Comparison of ENCODE assay signal across 8 cellular contexts in the genomic region with DNA sequence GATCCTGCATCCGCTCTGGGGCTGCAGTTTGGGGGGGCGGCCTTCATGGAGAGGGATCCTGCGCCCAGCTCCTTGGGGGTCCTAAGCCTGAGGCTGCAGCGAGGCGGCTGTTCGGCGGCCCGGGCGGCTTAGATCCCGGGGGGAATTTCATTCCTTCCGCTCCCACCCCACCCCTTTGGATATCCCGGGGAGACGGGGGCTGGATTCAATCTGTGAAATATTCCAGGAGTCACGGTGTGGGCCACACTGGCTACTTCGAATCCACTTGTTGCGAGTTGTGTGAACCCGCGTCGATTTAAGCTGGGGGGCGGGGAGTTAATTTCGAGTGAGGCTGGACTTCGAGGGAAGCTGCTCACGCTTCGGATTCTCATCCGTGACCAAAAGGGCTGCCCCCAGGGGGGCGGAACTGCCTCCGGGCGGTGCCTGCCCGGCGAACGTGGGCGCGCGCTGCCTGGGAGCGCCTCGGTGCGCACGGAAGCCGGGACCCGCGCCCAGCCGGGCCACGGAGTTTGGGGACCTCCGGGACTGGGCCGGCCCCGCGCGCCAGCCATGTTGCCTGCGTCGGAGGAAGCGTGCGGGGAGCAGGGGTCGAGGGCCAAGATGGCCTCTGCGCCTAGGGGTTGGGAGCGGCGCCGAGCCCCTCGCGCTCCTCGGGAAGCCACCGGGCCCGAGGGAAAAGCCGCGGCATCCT. TPM values are rescaled to one million over a fixed set of nuclear protein-coding genes. Genes with fewer than 3 reads are reported as not detected.
DNase-seq lines count a peak whose midpoint lies in the region; ATAC-seq, FAIRE-seq and TF ChIP-seq lines count a peak whose summit lies in the region.

No MANE protein-coding gene starts in this region.

- WGBS in SK-N-SH (ENCODE audit: low lambda C conversion rate): 1% methylated on average over 33 of the region's 64 CpGs
- WGBS in H1 (ENCODE audit: extremely low coverage in 1 of 2, insufficient coverage in 1 of 2, insufficient read length in 1 of 2, insufficient replicate concordance in 2 of 2, low coverage in 1 of 2, low lambda C conversion rate in 2 of 2, missing lambda C conversion rate in 1 of 2), 2 experiments: 1% methylated on average over 61 of the region's 64 CpGs; no CpG with 5 or more reads in 1 of the 2 experiments
- WGBS in upper lobe of left lung, 2 donors: 0 to 2% methylated on average over 14 to 23 of the region's 64 CpGs

- CTCF ChIA-PET in SK-N-SH (lab: Yijun Ruan, JAX): interaction anchor here (0.7 kb wide), 1 partner anchor 159 kb away, joined by 3 read pairs; no protein-coding TSS in a partner anchor
- CTCF ChIA-PET in H1 (lab: Charles Lee; ENCODE audit: partially characterized antibody): interaction anchor here (1.0 kb wide), 1 partner anchor 27 kb away, joined by 3 read pairs; no protein-coding TSS in a partner anchor

- H3K18ac ChIP-seq in H1 (ENCODE audit: extremely low read depth, low read length): peak overlapping the region; percentile 68

- no peak overlapping the region for H2BK15ac ChIP-seq in H1 (ENCODE audit: low read length)

- no peak for TF ChIP-seq RAD21 in SK-N-SH (IDR thresholded peaks at IDR 0.05; ENCODE audit: low read length)
- TF ChIP-seq RAD21 in H1 (IDR thresholded peaks at IDR 0.05 in 1 of 2, conservative IDR thresholded peaks at IDR 0.05 in 1 of 2; ENCODE audit: low read depth in 2 of 2, low read length in 2 of 2): no peak

- H3K9ac ChIP-seq in SK-N-SH: peak overlapping the region; percentile 53
- H3K9ac ChIP-seq in H1 (replicated peaks in 1 of 4; ENCODE audit: extremely low read depth in 1 of 4, low read depth in 3 of 4, low read length in 3 of 4): peak overlapping the region; percentile 87 to 94 (median 89)

- intact Hi-C loops in mucosa of descending colon (cut with DNase I, micrococcal nuclease): no loop called here

- H3K79me2 ChIP-seq in SK-N-SH (ENCODE audit: insufficient read depth): no peaks in the 10 kb centered on the region
- peaks cover 9 to 45% of the 10 kb centered on the region in 2 experiments for H3K79me2 ChIP-seq in H1 (ENCODE audit: control insufficient read depth in 1 of 2, insufficient read depth in 2 of 2, low read length in 2 of 2)

- H2BK120ac ChIP-seq in H1 (replicated peaks; ENCODE audit: low read depth, low read length): no peak overlapping the region

- H3K79me1 ChIP-seq in H1 (ENCODE audit: low read depth, low read length): peaks cover 3% of the 10 kb centered on the region; the same call in 1 of the 2 replicates

- H3K36me3 ChIP-seq in SK-N-SH (replicated peaks in 1 of 2; ENCODE audit: control insufficient read depth in 1 of 2, insufficient read depth in 2 of 2, low read length in 1 of 2) (no peaks in the 10 kb centered on the region), H1 (ENCODE audit: control insufficient read depth in 2 of 4, insufficient read depth in 4 of 4, low read length in 3 of 4) (no peaks in the 10 kb centered on the region), mucosa of descending colon (ENCODE audit: low read depth) (no peaks in the 10 kb centered on the region), upper lobe of left lung (no peaks in the 10 kb centered on the region)

- ATAC-seq in GM21786 (IDR thresholded peaks at IDR 0.05; ENCODE audit: unreplicated experiment) (peak; percentile 35), mucosa of descending colon (peak; percentile 57), upper lobe of left lung (ENCODE audit: low FRiP score in 2 of 2) (peak; percentile 62 to 68), HG02840 (IDR thresholded peaks at IDR 0.05; ENCODE audit: low FRiP score, unreplicated experiment) (no peak)

- H4K8ac ChIP-seq in H1 (ENCODE audit: extremely low read depth, insufficient read depth, low read length): peak overlapping the region; percentile 99; the same call in 1 of the 2 replicates

- peak overlapping the region; percentile 73 to 82 for H3K4me3 ChIP-seq in SK-N-SH (ENCODE audit: low read depth in 2 of 2, low read length in 1 of 2)
- H3K4me3 ChIP-seq in H1 (ENCODE audit: extremely low read depth in 1 of 4, insufficient read depth in 2 of 4, low read depth in 3 of 4, low read length in 4 of 4): peak overlapping the region; percentile 82 to 96 (median 92)
- peak overlapping the region; percentile 48 for H3K4me3 ChIP-seq in mucosa of descending colon
- peak overlapping the region; percentile 54 to 93 (median 70) for H3K4me3 ChIP-seq in upper lobe of left lung

- H4K20me1 ChIP-seq in SK-N-SH (ENCODE audit: insufficient read depth) (no peaks in the 10 kb centered on the region), H1 (replicated peaks in 1 of 2; ENCODE audit: control insufficient read depth in 1 of 2, insufficient read depth in 2 of 2, low read length in 2 of 2) (peaks cover 0 to 1% of the 10 kb centered on the region in 2 experiments)

- no peak overlapping the region for H2AK5ac ChIP-seq in H1 (ENCODE audit: low read depth, low read length)

- peak overlapping the region; percentile 94 for H2BK12ac ChIP-seq in H1 (ENCODE audit: low read depth, low read length)

- peak overlapping the region; percentile 70 for H4K5ac ChIP-seq in H1 (ENCODE audit: insufficient read length, low read depth, low read length)

- H3K9me3 ChIP-seq in SK-N-SH (no peaks in the 10 kb centered on the region), H1 (ENCODE audit: insufficient read depth in 2 of 2, low read depth in 1 of 2, low read length in 1 of 2) (no peaks in the 10 kb centered on the region), mucosa of descending colon (no peaks in the 10 kb centered on the region), upper lobe of left lung (no peaks in the 10 kb centered on the region)

- peak overlapping the region; percentile 95 for H2BK5ac ChIP-seq in H1 (ENCODE audit: low read depth, low read length)

- H3K4ac ChIP-seq in H1 (replicated peaks; ENCODE audit: insufficient read length, low read depth, low read length): peak overlapping the region; percentile 16

- TF ChIP-seq POLR2A in H1 (IDR thresholded peaks at IDR 0.05; ENCODE audit: control extremely low read depth in 1 of 2, low read depth in 2 of 2, low read length in 2 of 2): no peak; a peak in 2 of 3 replicates
- TF ChIP-seq POLR2A in upper lobe of left lung (IDR thresholded peaks at IDR 0.05): peak in 1 of 4 donors; percentile 51

- peaks cover 0 to 14% of the 10 kb centered on the region in 2 experiments; a peak in 1 of 4 replicates for H3K4me1 ChIP-seq in SK-N-SH (ENCODE audit: control insufficient read depth in 1 of 2, insufficient read depth in 2 of 2, low read depth in 1 of 2, low read length in 1 of 2)
- H3K4me1 ChIP-seq in H1 (replicated peaks in 1 of 4; ENCODE audit: control insufficient read depth in 3 of 4, insufficient read depth in 4 of 4, low read length in 3 of 4): peaks cover 0 to 9% (median 6%) of the 10 kb centered on the region in 4 experiments; a peak in 4 of 7 replicates
- no peaks in the 10 kb centered on the region for H3K4me1 ChIP-seq in mucosa of descending colon (ENCODE audit: low read depth)
- H3K4me1 ChIP-seq in upper lobe of left lung: peaks cover 13 to 60% (median 29%) of the 10 kb centered on the region in 4 donors

- H2BK20ac ChIP-seq in H1 (ENCODE audit: low read length): no peak overlapping the region

- H3K4me2 ChIP-seq in SK-N-SH (peak overlapping the region; percentile 96), H1 (ENCODE audit: insufficient read depth in 1 of 2, low read depth in 2 of 2, low read length in 2 of 2) (peak overlapping the region; percentile 78 to 87)

- H3K23ac ChIP-seq in H1 (ENCODE audit: insufficient read length): no peak overlapping the region

- H3K9me2 ChIP-seq in SK-N-SH: no peaks in the 10 kb centered on the region

- H3K27me3 ChIP-seq in SK-N-SH (ENCODE audit: insufficient read depth): peaks cover 6% of the 10 kb centered on the region; the same call in 1 of the 2 replicates
- no peaks in the 10 kb centered on the region for H3K27me3 ChIP-seq in H1 (replicated peaks in 1 of 4; ENCODE audit: control insufficient read depth in 3 of 4, extremely low read depth in 1 of 4, insufficient read depth in 3 of 4, low read length in 3 of 4)
- H3K27me3 ChIP-seq in upper lobe of left lung: peaks cover 0 to 8% (median 2%) of the 10 kb centered on the region in 4 donors

- H3K27ac ChIP-seq in SK-N-SH (ENCODE audit: low read depth in 2 of 2, low read length in 1 of 2) (no peak overlapping the region), H1 (ENCODE audit: low read depth, low read length) (peak overlapping the region; percentile 93), upper lobe of left lung (peak overlapping the region; percentile 90 to 96 (median 92))

- peak; percentile 60 for DNase-seq in COLO668 (lab: John Stamatoyannopoulos, UW; ENCODE audit: unreplicated experiment)
- peak; percentile 74 for DNase-seq in SK-N-SH
- peak in 1 of 2 experiments; percentile 79 for DNase-seq in H1 (ENCODE audit: low read depth in 1 of 2, low spot score in 2 of 2)
- peak; percentile 66 to 77 (median 71) for DNase-seq in mucosa of descending colon
- peak; percentile 55 to 91 for DNase-seq in upper lobe of left lung
- no peak for DNase-seq in DMS153 (lab: John Stamatoyannopoulos, UW)

- no peak for TF ChIP-seq EP300 in SK-N-SH (IDR thresholded peaks at IDR 0.05; ENCODE audit: borderline replicate concordance in 1 of 2, low read depth in 1 of 2, low read length in 1 of 2)
- no peak for TF ChIP-seq EP300 in H1 (IDR thresholded peaks at IDR 0.05; ENCODE audit: borderline replicate concordance in 1 of 2, low read depth in 2 of 2, low read length in 2 of 2)
- no peak for TF ChIP-seq EP300 in upper lobe of left lung (IDR thresholded peaks at IDR 0.05)

- no peaks in the 10 kb centered on the region for H3F3A ChIP-seq in SK-N-SH (replicated peaks; ENCODE audit: insufficient read depth)

- POLR2A ChIA-PET in SK-N-SH (lab: Yijun Ruan, JAX) (no interaction called here), H1 (lab: Charles Lee; ENCODE audit: partially characterized antibody) (interaction anchor here (0.6 to 1.8 kb wide), 7 partner anchors 9 to 400 kb away, joined by 3 to 8 read pairs (median 4); a partner anchor contains a TSS)

- TF ChIP-seq CTCF in SK-N-SH (IDR thresholded peaks at IDR 0.05) (no peak), H1 (IDR thresholded peaks at IDR 0.05; ENCODE audit: control extremely low read depth in 1 of 3, insufficient read depth in 1 of 3, low read depth in 1 of 3, low read length in 3 of 3) (no peak), mucosa of descending colon (IDR thresholded peaks at IDR 0.05) (no peak), upper lobe of left lung (IDR thresholded peaks at IDR 0.05) (no peak)

- H2AFZ ChIP-seq in SK-N-SH (ENCODE audit: low read depth) (peak overlapping the region; percentile 99), H1 (ENCODE audit: low read length) (no peak overlapping the region)

- H3K56ac ChIP-seq in H1 (replicated peaks; ENCODE audit: insufficient read length, low read depth, low read length): peak overlapping the region; percentile 78

- H3K23me2 ChIP-seq in H1 (ENCODE audit: low read depth, low read length): peaks cover 2% of the 10 kb centered on the region; the same call in 1 of the 2 replicates

- no peak overlapping the region for H3K14ac ChIP-seq in H1 (ENCODE audit: insufficient read length)

- no peak for FAIRE-seq in H1 (lab: Jason Lieb, UNC)

- H4K91ac ChIP-seq in H1 (replicated peaks; ENCODE audit: insufficient read length, low read length): peak overlapping the region; percentile 78

RNA-seq across cellular contexts. Expression of a gene that starts 0.8 kb away (rescaled TPM):
- polyA plus RNA-seq in SK-N-SH (2012; rRNA removed) (6.5 and 7.4 TPM in 2 replicates), H1 (2011; rRNA removed) (19.8 and 27.9 TPM in 2 replicates)
- polyA plus RNA-seq in SK-N-SH (2012; cell fraction: cytosol; rRNA removed): 7.2 and 8.0 TPM in 2 replicates
- 3.8 and 10.0 TPM in 2 replicates for polyA plus RNA-seq in SK-N-SH (2012; cell fraction: nucleus; rRNA removed)
- 76.3 and 85.5 TPM in 2 replicates for total RNA-seq in H1 (2021; fragmentation: NEBNext Ultra II Directional; extraction: Animal tissue kit (Norgen Biotek cat#: 25700))
- polyA plus RNA-seq in H1 (2011; cell fraction: cytosol; rRNA removed): 25.1 TPM
- polyA plus RNA-seq in H1 (2011; cell fraction: nucleus; rRNA removed): 12.6 TPM
- 23.6 to 38.1 TPM (median 35.5 TPM) in 4 replicates for polyA plus RNA-seq in H1 (2012, experiment 1 of 2)
- polyA plus RNA-seq in H1 (2012, experiment 2 of 2): 2.6 TPM
- 51.5 TPM for polyA plus RNA-seq in H1 (2013, experiment 1 of 2)
- polyA plus RNA-seq in H1 (2013, experiment 2 of 2): 55.0 TPM
- polyA minus RNA-seq in H1 (2011; rRNA and poly(A)+ RNA removed): 111 and 145 TPM in 2 replicates
- polyA minus RNA-seq in H1 (2011; cell fraction: cytosol; rRNA and poly(A)+ RNA removed): 47.8 TPM
- 57.8 TPM for polyA minus RNA-seq in H1 (2011; cell fraction: nucleus; rRNA and poly(A)+ RNA removed)
- total RNA-seq in mucosa of descending colon (100 to 1,000 TPM in 2 of 3 donors, 10 to 100 TPM in 1; 50.2 to 134 (median 130) TPM), upper lobe of left lung (100 to 1,000 TPM in 3 of 6 donors, 10 to 100 TPM in 3; 66.4 to 277 (median 109) TPM)

Comparison
In these comparisons a context has a peak if more than half of its experiments do, and no peak if none do; other contexts are left out.
1. H3K27ac ChIP-seq: peak in H1 (single experiment) and upper lobe of left lung (4 of 4); none in SK-N-SH (0 of 2).
2. Peak in every context shown above with its lines, with median percentiles within 50 percentile points of each other: H3K4me3 ChIP-seq.